ENCODE assay signal across 1 cellular context in the genomic region with DNA sequence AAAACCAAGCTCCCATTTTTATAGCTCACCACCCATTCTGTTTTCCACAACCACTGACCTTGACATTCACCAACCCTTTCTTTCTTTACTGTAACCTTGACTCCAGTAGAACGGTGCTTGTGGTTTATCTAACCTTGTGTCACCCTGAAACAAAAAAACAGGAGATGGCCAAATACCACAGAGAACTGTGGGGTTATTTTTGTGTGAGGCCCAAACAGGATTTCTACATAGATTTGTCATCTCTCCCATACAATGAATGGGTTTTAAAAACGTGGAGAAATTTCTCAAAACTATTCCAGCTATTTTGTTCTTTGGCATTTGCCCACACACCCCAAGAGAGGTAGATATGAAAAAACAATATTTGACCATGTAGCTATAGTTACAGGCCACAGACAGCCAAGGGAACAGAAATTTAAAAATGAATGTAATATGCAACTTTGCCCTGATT.
TF ChIP-seq lines count a peak whose summit lies in the region.

No MANE protein-coding gene starts in this region.

TF ChIP-seq in H1, 55 proteins besides CTCF, POLR2A, EP300 and RAD21:
- TF ChIP-seq TEAD4 (IDR thresholded peaks at IDR 0.05; ENCODE audit: low read depth, low read length), result no peak
